Comparison of ENCODE assay signal across 8 cellular contexts in the genomic region with DNA sequence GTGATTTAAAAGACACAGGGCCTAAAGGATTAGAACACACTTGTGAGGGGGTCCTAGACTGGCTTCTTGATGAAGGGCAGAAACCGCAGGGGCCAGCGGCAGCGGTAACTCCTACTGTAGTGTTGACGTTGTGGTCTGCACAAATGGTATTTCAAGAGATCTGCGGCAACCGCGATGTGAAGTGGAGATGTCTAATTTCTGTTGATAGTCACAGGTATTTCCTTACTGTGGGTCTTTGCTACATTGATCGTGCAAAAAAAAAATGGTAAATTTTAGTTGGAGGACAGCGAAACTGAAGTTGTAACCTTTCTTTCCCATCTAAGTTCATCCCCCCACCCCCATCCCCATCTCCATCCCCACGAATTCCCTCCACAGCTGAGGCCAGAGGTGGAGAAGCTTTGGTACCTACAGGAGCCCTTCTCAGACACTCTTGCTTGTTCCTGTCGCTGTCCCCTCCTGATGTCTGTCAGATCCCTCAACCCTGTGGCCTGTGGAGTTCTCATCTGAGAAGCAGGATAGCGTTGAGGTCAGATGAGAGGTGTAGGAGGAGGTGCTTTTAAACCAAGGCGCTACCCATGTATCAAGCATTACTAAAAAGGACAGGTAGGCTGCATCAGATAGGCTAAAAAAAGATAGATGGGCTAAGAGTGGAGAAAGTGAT. TPM values are rescaled to one million over a fixed set of nuclear protein-coding genes. Genes with fewer than 3 reads are reported as not detected.
A peak's percentile ranks its signal among the peaks of the same experiment; 100 is the strongest.
DNase-seq lines count a peak whose midpoint lies in the region; ATAC-seq, FAIRE-seq and TF ChIP-seq lines count a peak whose summit lies in the region.

No MANE protein-coding gene starts in this region.

- peak overlapping the region; percentile 88 for H3K4me2 ChIP-seq in PC-3 (ENCODE audit: low read length)
- H3K4me2 ChIP-seq in astrocyte (ENCODE audit: low read length): peak overlapping the region; percentile 84

- peak overlapping the region; percentile 98 for H3K4me3 Mint-ChIP-seq in astrocyte (ENCODE audit: unreplicated experiment)

- POLR2A ChIA-PET in GM10248 (lab: Yijun Ruan, JAX): no interaction called here
- POLR2A ChIA-PET in PC-3 (lab: Charles Lee; ENCODE audit: unreplicated experiment): no interaction called here

- H2AFZ ChIP-seq in ACC112 (ENCODE audit: low read length, unreplicated experiment) (peak overlapping the region; percentile 98), PC-3 (ENCODE audit: low read length) (peak overlapping the region; percentile 95), astrocyte (ENCODE audit: low read depth, low read length) (peak overlapping the region; percentile 89)

- H3K9me3 ChIP-seq in PC-3 (ENCODE audit: low read length): no peaks in the 10 kb centered on the region
- H3K9me3 ChIP-seq in astrocyte (ENCODE audit: insufficient read depth, low read depth, low read length): no peaks in the 10 kb centered on the region
- no peaks in the 10 kb centered on the region for H3K9me3 ChIP-seq in iPS-18a (ENCODE audit: control insufficient read depth, low read depth, low read length)
- no peaks in the 10 kb centered on the region for H3K9me3 ChIP-seq in spleen

- peak; percentile 18 for ATAC-seq in HG03025 (IDR thresholded peaks at IDR 0.05; ENCODE audit: low FRiP score, unreplicated experiment)
- ATAC-seq in PC-3: peak; percentile 50

- intact Hi-C loops in PC-3 (cut with micrococcal nuclease) (loop anchor here (1.0 to 10.0 kb wide), 6 partner anchors 82 to 321 kb away; a partner anchor contains a TSS), spleen (cut with DNase I; ENCODE audit: low total_unique reads) (loop anchor here (10.0 kb wide), 1 partner anchor 316 kb away; a partner anchor contains a TSS)

- H3F3A ChIP-seq in PC-3 (ENCODE audit: low read length, unreplicated experiment): no peaks in the 10 kb centered on the region

- peak; percentile 27 for DNase-seq in GM10248 (ENCODE audit: extremely low spot score)
- DNase-seq in PC-3: peak; percentile 47
- DNase-seq in astrocyte (ENCODE audit: low read depth): peak; percentile 60
- DNase-seq in spleen: no peak
- no peak for DNase-seq in occipital lobe (lab: John Stamatoyannopoulos, UW)

- H3K9me2 ChIP-seq in PC-3 (replicated peaks; ENCODE audit: low read length): 0 out of 2 replicates have a peak, but pooled peaks cover 3% of the 10 kb centered on the region

- H4K20me1 ChIP-seq in PC-3 (ENCODE audit: low read length) (no peaks in the 10 kb centered on the region), astrocyte (ENCODE audit: insufficient read depth, low read length) (no peaks in the 10 kb centered on the region)

- no peaks in the 10 kb centered on the region for H3K36me3 ChIP-seq in ACC112 (ENCODE audit: insufficient read depth, low read length)
- H3K36me3 ChIP-seq in PC-3 (ENCODE audit: low read depth, low read length): peaks cover 3% of the 10 kb centered on the region; the same call in 1 of the 2 replicates
- H3K36me3 ChIP-seq in astrocyte (ENCODE audit: insufficient read depth, low read length): no peaks in the 10 kb centered on the region
- H3K36me3 ChIP-seq in iPS-18a (ENCODE audit: control insufficient read depth, low read depth, low read length): peaks cover 5% of the 10 kb centered on the region
- peaks cover 0 to 6% (median under 1%) of the 10 kb centered on the region in 6 donors for H3K36me3 ChIP-seq in spleen

- BruUV-seq in PC-3 (replicated peaks; lab: Mats Ljungman, UMichigan): TSS peak; percentile 50

- no peak for TF ChIP-seq POLR2A in spleen (IDR thresholded peaks at IDR 0.05)

- TF ChIP-seq CTCF in GM10248 (IDR thresholded peaks at IDR 0.05; ENCODE audit: control extremely low read depth, extremely low read depth, low read depth, missing control alignments): no peak
- no peak for TF ChIP-seq CTCF in PC-3 (conservative IDR thresholded peaks at IDR 0.05; ENCODE audit: low read depth, low read length)
- no peak for TF ChIP-seq CTCF in astrocyte (IDR thresholded peaks at IDR 0.05; ENCODE audit: insufficient read depth, low read depth, low read length)
- no peak for TF ChIP-seq CTCF in spleen (IDR thresholded peaks at IDR 0.05 in 8 of 11, conservative IDR thresholded peaks at IDR 0.05 in 3 of 11)

- H3K4me1 ChIP-seq in ACC112 (ENCODE audit: control insufficient read depth, insufficient read depth, low read length, unreplicated experiment) (peaks cover 22% of the 10 kb centered on the region), PC-3 (ENCODE audit: insufficient read depth, low read length) (peaks cover 24% of the 10 kb centered on the region), astrocyte (ENCODE audit: insufficient read depth, low read length) (peaks cover 23% of the 10 kb centered on the region), iPS-18a (ENCODE audit: control insufficient read depth, low read depth, low read length) (peaks cover 20% of the 10 kb centered on the region), spleen (peaks cover 10 to 32% (median 28%) of the 10 kb centered on the region in 6 donors)

- H3K27me3 ChIP-seq in ACC112 (ENCODE audit: insufficient read depth, low read length) (no peaks in the 10 kb centered on the region), PC-3 (ENCODE audit: low read length) (no peaks in the 10 kb centered on the region), astrocyte (ENCODE audit: insufficient read depth, low read length) (no peaks in the 10 kb centered on the region), iPS-18a (ENCODE audit: control insufficient read depth, insufficient read depth, low read length) (peaks cover 3% of the 10 kb centered on the region), spleen (replicated peaks in 1 of 7) (no peaks in the 10 kb centered on the region)

- FAIRE-seq in astrocyte (lab: Jason Lieb, UNC): no peak

- H3K27ac ChIP-seq in ACC112 (ENCODE audit: low read depth, low read length) (no peak overlapping the region), PC-3 (ENCODE audit: low read length) (no peak overlapping the region; the same call in 1 of the 2 replicates), astrocyte (ENCODE audit: low read depth, low read length) (peak overlapping the region; percentile 85), iPS-18a (ENCODE audit: low read length) (peak overlapping the region; percentile 22), spleen (peak overlapping the region; percentile 74 to 92 (median 84))

- WGBS in spleen, 5 donors: 6 to 11% (median 9%) methylated on average over 13 of the region's 13 CpGs

- CTCF ChIA-PET in GM10248 (lab: Yijun Ruan, JAX): interaction anchor here (1.2 to 7.0 kb wide), 3 partner anchors 9 to 21 kb away, joined by 3 to 74 read pairs (median 5); no protein-coding TSS in a partner anchor
- CTCF ChIA-PET in PC-3 (lab: Charles Lee): interaction anchor here (0.6 kb wide), 2 partner anchors 88 to 808 kb away, joined by 3 read pairs; no protein-coding TSS in a partner anchor

- H3K27me3 Mint-ChIP-seq in astrocyte (ENCODE audit: low read depth, unreplicated experiment): no peaks in the 10 kb centered on the region

- H3K27ac Mint-ChIP-seq in astrocyte (ENCODE audit: unreplicated experiment): peak overlapping the region; percentile 81

- peaks cover 2% of the 10 kb centered on the region for H3K36me3 Mint-ChIP-seq in astrocyte (ENCODE audit: low read depth, unreplicated experiment)

- H3K79me2 ChIP-seq in ACC112 (ENCODE audit: control insufficient read depth, insufficient read depth, low read length, unreplicated experiment): peaks cover 13% of the 10 kb centered on the region
- H3K79me2 ChIP-seq in PC-3 (ENCODE audit: low read length): peaks cover 46% of the 10 kb centered on the region
- H3K79me2 ChIP-seq in astrocyte (ENCODE audit: insufficient read depth, low read length): peaks cover 27% of the 10 kb centered on the region

- H3K9ac ChIP-seq in PC-3 (ENCODE audit: low read length) (peak overlapping the region; percentile 77), astrocyte (ENCODE audit: low read length) (peak overlapping the region; percentile 84), iPS-18a (ENCODE audit: low read length) (peak overlapping the region; percentile 81)

- peaks cover 2% of the 10 kb centered on the region for H3K9me3 Mint-ChIP-seq in astrocyte (ENCODE audit: unreplicated experiment)

- H3K4me3 ChIP-seq in ACC112 (ENCODE audit: low read depth, low read length): peak overlapping the region; percentile 81
- H3K4me3 ChIP-seq in PC-3 (ENCODE audit: low read length): peak overlapping the region; percentile 81
- H3K4me3 ChIP-seq in astrocyte (ENCODE audit: insufficient read depth, low read depth, low read length): peak overlapping the region; percentile 84
- H3K4me3 ChIP-seq in iPS-18a (ENCODE audit: low read length): peak overlapping the region; percentile 94
- H3K4me3 ChIP-seq in spleen: peak overlapping the region; percentile 78 to 87 (median 84)

- H3K4me1 Mint-ChIP-seq in astrocyte (ENCODE audit: low read depth, unreplicated experiment): peaks cover 42% of the 10 kb centered on the region

RNA-seq across cellular contexts. Expression of a gene that starts 0.6 kb away (rescaled TPM):
- total RNA-seq in PC-3 (2014; rRNA removed): 17.5 and 43.1 TPM in 2 replicates
- 41.5 and 54.5 TPM in 2 replicates for total RNA-seq in astrocyte
- total RNA-seq in spleen: 10 to 100 TPM; 18.8 to 37.9 (median 24.1) TPM
- polyA plus RNA-seq in spleen: 10 to 100 TPM; 34.3 to 42.6 (median 40.9) TPM
- total RNA-seq in occipital lobe: 16.4 TPM

Comparison
In these comparisons a context has a peak if more than half of its experiments do, and no peak if none do; other contexts are left out.
1. H3K27ac ChIP-seq: peak in astrocyte (single experiment), iPS-18a (single experiment) and spleen (8 of 8); none in ACC112 (single experiment) and PC-3 (single experiment).
2. DNase-seq: peak in GM10248 (single experiment), PC-3 (single experiment) and astrocyte (single experiment); none in spleen (single experiment) and occipital lobe (single experiment).
3. Peak in every context shown above with its lines, with median percentiles within 50 percentile points of each other: H2AFZ ChIP-seq, H3K4me3 ChIP-seq and H3K9ac ChIP-seq.